Comparison of ENCODE assay signal across 9 cellular contexts in the genomic region with DNA sequence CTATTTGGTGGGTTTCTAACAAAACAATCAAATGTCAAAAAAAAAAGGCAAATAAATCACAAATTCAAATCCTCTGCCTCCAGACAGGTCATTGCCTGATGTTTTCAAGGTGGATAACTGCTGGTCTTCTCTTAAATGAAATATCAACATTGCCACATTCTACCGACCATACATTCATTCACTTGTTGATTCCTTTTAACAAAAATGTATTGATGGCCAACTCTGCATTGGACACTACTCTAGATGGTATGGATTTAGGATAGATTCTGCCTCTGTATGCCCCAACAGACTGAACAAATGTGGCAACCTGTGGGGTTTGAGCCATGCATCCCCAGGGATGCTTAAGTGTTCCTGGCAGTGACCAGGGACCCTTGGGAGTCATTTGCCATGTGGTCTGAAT.
"Had no signal": no experiment of that assay in that cellular context is flagged by ENCODE, and none has a peak within 500 bp of the region (broad histone marks: within the 10 kb centered on the region; RNA-seq: fewer than 3 reads in every experiment).

No MANE protein-coding gene starts in this region.

- H3K4me3 Mint-ChIP-seq: activated CD8-positive, alpha-beta T cell treated with anti-CD3 and anti-CD28 coated beads for 36 hours; dendritic cell treated with granulocyte-macrophage colony-stimulating factor and Interleukin-4, amounts not matched to agents 40 ng/mL and 50 ng/mL, for 4 days; effector memory CD8-positive, alpha-beta T cell; natural killer cell had no signal

- H3K4me3 ChIP-seq: smooth muscle cell, thoracic aorta had no signal

- H3K36me3 Mint-ChIP-seq: natural killer cell had no signal

- DNase-seq: effector memory CD8-positive, alpha-beta T cell; left ventricle myocardium superior; natural killer cell; right cardiac atrium had no signal

- H3K27ac ChIP-seq: neutrophil, thoracic aorta had no signal

- ATAC-seq: left ventricle myocardium superior, natural killer cell, right cardiac atrium had no signal

- H3K36me3 ChIP-seq: neutrophil, thoracic aorta had no signal

- H3K27ac Mint-ChIP-seq: dendritic cell treated with granulocyte-macrophage colony-stimulating factor and Interleukin-4, amounts not matched to agents 40 ng/mL and 50 ng/mL, for 4 days; effector memory CD8-positive, alpha-beta T cell; natural killer cell had no signal

- H3K4me1 Mint-ChIP-seq: natural killer cell had no signal

- H3K9me3 ChIP-seq: neutrophil, thoracic aorta had no signal

- H3K9me3 Mint-ChIP-seq: activated CD8-positive, alpha-beta T cell treated with anti-CD3 and anti-CD28 coated beads for 36 hours; dendritic cell treated with granulocyte-macrophage colony-stimulating factor and Interleukin-4, amounts not matched to agents 40 ng/mL and 50 ng/mL, for 4 days; effector memory CD8-positive, alpha-beta T cell; natural killer cell had no signal

- H3K27me3 Mint-ChIP-seq: activated CD8-positive, alpha-beta T cell treated with anti-CD3 and anti-CD28 coated beads for 36 hours had no signal
